In the genomic region with DNA sequence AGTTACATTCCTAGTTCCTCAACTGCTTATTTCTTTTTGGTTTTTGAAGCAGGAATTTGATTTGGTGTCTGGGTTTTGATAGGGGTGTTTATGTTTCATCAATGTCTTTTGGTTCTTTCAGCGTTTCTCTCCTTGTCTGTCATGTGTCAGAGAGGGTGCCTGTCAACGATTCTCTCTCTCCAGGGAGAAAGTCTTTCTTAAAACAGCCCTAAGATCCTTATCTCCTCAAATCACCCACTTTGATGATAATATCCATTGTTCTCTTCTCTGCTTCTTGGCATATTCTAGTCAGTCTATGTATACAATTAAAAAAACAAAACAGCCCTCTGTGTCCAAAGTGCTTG, we compare ENCODE assay signal across 1 cellular context.
TF ChIP-seq lines count a peak whose summit lies in the region.

No MANE protein-coding gene starts in this region.

TF ChIP-seq in HepG2, 621 proteins besides CTCF, POLR2A, EP300 and RAD21:
- TF ChIP-seq SOX13 (IDR thresholded peaks at IDR 0.05), result no peak
- TF ChIP-seq SOX13 (CRISPR knock-in tag; conservative IDR thresholded peaks at IDR 0.05 in 1 of 2, IDR thresholded peaks at IDR 0.05 in 1 of 2), result 0 out of 4 replicates have a peak, but pooled peaks of 1 of the 2 experiments have one; percentile 19
- no peak for TF ChIP-seq ZFX (CRISPR knock-in tag; IDR thresholded peaks at IDR 0.05; ENCODE audit: low read depth)
